Comparison of ENCODE assay signal across 1 cellular context in genomic region chr17:49201481-49201927, GRCh38.
TF ChIP-seq lines count a peak whose summit lies in the region.

No MANE protein-coding gene starts in this region.

TF ChIP-seq in SK-N-SH, 30 proteins besides CTCF, POLR2A, EP300 and RAD21 (continued from another document):
- no peak for TF ChIP-seq REST (IDR thresholded peaks at IDR 0.05; ENCODE audit: low read depth, low read length)
- TF ChIP-seq TCF12 (IDR thresholded peaks at IDR 0.05), result 0 out of 2 replicates have a peak, but pooled peaks have one; percentile 14
- no peak for TF ChIP-seq SIN3A (IDR thresholded peaks at IDR 0.05; ENCODE audit: borderline replicate concordance, low read depth, low read length)
- 0 out of 2 replicates have a peak, but pooled peaks have one; percentile 23 for TF ChIP-seq MAX (IDR thresholded peaks at IDR 0.05; ENCODE audit: low read depth)
